In genomic region chr12:115730975-115731541, GRCh38 we compare ENCODE assay signal across 11 cellular contexts.
"Had no signal": no experiment of that assay in that cellular context is flagged by ENCODE, and none has a peak within 500 bp of the region (broad histone marks: within the 10 kb centered on the region; RNA-seq: fewer than 3 reads in every experiment).

No MANE protein-coding gene starts in this region.

- ATAC-seq: GM23338, HCT116 had no signal

- H2AFZ ChIP-seq: GM23248, GM23338 had no signal

- H3K9me3 ChIP-seq: HAP-1 had no signal

- H3K4me2 ChIP-seq: GM23338 had no signal

- H3K9ac ChIP-seq: GM23248 had no signal

- H3K4me1 ChIP-seq: HAP-1 had no signal

- FAIRE-seq: H1, H54 had no signal

- DNase-seq: GM23248, GOT3, H7, H9, HCEC 1CT, HFFc6 had no signal

- H3K27ac ChIP-seq: GM23248 had no signal

- H3K36me3 ChIP-seq: HAP-1 had no signal

- H3K4me3 ChIP-seq: GM23248, GM23338, HAP-1 had no signal
